ENCODE assay signal across 11 cellular contexts in the genomic region with DNA sequence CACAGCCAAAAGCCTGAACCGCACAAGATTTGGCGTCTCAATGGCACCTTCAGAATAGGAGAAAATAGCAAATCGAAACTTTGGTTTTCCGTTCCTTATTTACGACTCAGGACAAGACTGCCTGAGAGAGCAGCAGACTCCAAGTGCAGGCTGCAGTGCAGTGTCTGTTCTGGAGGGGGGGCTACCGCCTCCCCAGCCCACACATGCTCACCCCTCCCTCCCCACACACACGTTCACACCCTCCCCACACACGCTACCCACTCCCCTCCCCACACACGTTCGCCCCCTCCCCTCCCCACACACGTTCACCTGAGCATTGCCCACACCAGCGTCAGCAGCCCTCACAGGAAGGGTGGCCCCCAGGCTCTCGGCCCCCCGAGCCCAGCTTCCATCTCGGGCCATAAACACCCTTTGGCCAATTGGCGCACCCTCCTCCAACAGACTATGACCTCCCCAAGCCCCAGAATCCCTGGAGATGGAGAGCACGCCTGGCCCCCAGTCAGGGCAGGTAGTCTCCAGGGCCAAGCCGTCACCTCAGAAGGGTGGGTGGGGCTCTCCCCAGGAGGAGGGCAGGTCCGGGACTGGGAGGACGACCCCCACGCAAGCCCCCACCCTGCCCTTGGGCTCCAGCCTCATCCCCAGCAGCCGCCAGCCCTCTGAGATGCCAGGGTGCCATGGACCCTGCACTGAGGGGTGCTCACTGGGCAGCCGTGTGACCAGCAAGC. TPM values are rescaled to one million over a fixed set of nuclear protein-coding genes. Genes with fewer than 3 reads are reported as not detected.
DNase-seq lines count a peak whose midpoint lies in the region; ATAC-seq and TF ChIP-seq lines count a peak whose summit lies in the region.
"Had no signal": no experiment of that assay in that cellular context is flagged by ENCODE, and none has a peak within 500 bp of the region (broad histone marks: within the 10 kb centered on the region; RNA-seq: fewer than 3 reads in every experiment).

No MANE protein-coding gene starts in this region.

- H3K4me1 ChIP-seq in naive thymus-derived CD4-positive, alpha-beta T cell (ENCODE audit: control insufficient read depth in 2 of 2, insufficient read depth in 2 of 2, low read length in 2 of 2) = peaks cover 65 to 86% of the 10 kb centered on the region in 2 donors
- peaks cover 14% of the 10 kb centered on the region for H3K4me1 ChIP-seq in upper lobe of right lung

- CTCF ChIA-PET in naive thymus-derived CD4-positive, alpha-beta T cell (lab: Charles Lee) = no interaction called here

- peak overlapping the region; percentile 33 for H3K4me3 Mint-ChIP-seq in activated naive CD4-positive, alpha-beta T cell treated with anti-CD3 and anti-CD28 coated beads, Interleukin-2, amount 50 U/mL, for 24 hours
- peak overlapping the region; percentile 1 for H3K4me3 Mint-ChIP-seq in activated naive CD8-positive, alpha-beta T cell treated with anti-CD3 and anti-CD28 coated beads, Interleukin-2, amount 50 U/mL, for 24 hours
- peak overlapping the region in 9 of 10 donors; percentile 10 to 89 (median 50) for H3K4me3 Mint-ChIP-seq in naive thymus-derived CD4-positive, alpha-beta T cell

- H3K27ac Mint-ChIP-seq in activated naive CD4-positive, alpha-beta T cell treated with anti-CD3 and anti-CD28 coated beads, Interleukin-2, amount 50 U/mL, for 24 hours = peak overlapping the region; percentile 87
- H3K27ac Mint-ChIP-seq in activated naive CD8-positive, alpha-beta T cell treated with anti-CD3 and anti-CD28 coated beads, Interleukin-2, amount 50 U/mL, for 24 hours = peak overlapping the region; percentile 74
- peak overlapping the region; percentile 18 to 93 (median 63) for H3K27ac Mint-ChIP-seq in naive thymus-derived CD4-positive, alpha-beta T cell

- H3K4me3 ChIP-seq in naive thymus-derived CD4-positive, alpha-beta T cell (ENCODE audit: low read length) = no peak overlapping the region
- H3K4me3 ChIP-seq in upper lobe of right lung = no peak overlapping the region

- H3K27me3 ChIP-seq in naive thymus-derived CD4-positive, alpha-beta T cell (ENCODE audit: control insufficient read depth in 2 of 2, insufficient read depth in 2 of 2, low read length in 2 of 2) = no peaks in the 10 kb centered on the region
- H3K27me3 ChIP-seq in upper lobe of right lung = no peaks in the 10 kb centered on the region

- H3K4me1 Mint-ChIP-seq in activated naive CD4-positive, alpha-beta T cell treated with anti-CD3 and anti-CD28 coated beads, Interleukin-2, amount 50 U/mL, for 24 hours = peaks cover 75% of the 10 kb centered on the region
- peaks cover 77% of the 10 kb centered on the region for H3K4me1 Mint-ChIP-seq in activated naive CD8-positive, alpha-beta T cell treated with anti-CD3 and anti-CD28 coated beads, Interleukin-2, amount 50 U/mL, for 24 hours
- peaks cover 26 to 83% (median 60%) of the 10 kb centered on the region in 7 donors for H3K4me1 Mint-ChIP-seq in naive thymus-derived CD4-positive, alpha-beta T cell

- H3K27me3 Mint-ChIP-seq in activated naive CD4-positive, alpha-beta T cell treated with anti-CD3 and anti-CD28 coated beads, Interleukin-2, amount 50 U/mL, for 24 hours = no peaks in the 10 kb centered on the region
- no peaks in the 10 kb centered on the region for H3K27me3 Mint-ChIP-seq in activated naive CD8-positive, alpha-beta T cell treated with anti-CD3 and anti-CD28 coated beads, Interleukin-2, amount 50 U/mL, for 24 hours
- H3K27me3 Mint-ChIP-seq in naive thymus-derived CD4-positive, alpha-beta T cell = no peaks in the 10 kb centered on the region

- TF ChIP-seq CTCF in upper lobe of right lung (IDR thresholded peaks at IDR 0.05) = no peak

- intact Hi-C loops in naive thymus-derived CD4-positive, alpha-beta T cell (cut with micrococcal nuclease) = no loop called here
- intact Hi-C loops in upper lobe of right lung (cut with DNase I) = no loop called here

- no peaks in the 10 kb centered on the region for H3K9me3 ChIP-seq in naive thymus-derived CD4-positive, alpha-beta T cell (ENCODE audit: control insufficient read depth in 2 of 3, low read length in 3 of 3)
- no peaks in the 10 kb centered on the region for H3K9me3 ChIP-seq in upper lobe of right lung

- H3K36me3 ChIP-seq in naive thymus-derived CD4-positive, alpha-beta T cell (ENCODE audit: control insufficient read depth in 2 of 3, insufficient read depth in 3 of 3, low read length in 3 of 3) = peaks cover 8 to 60% (median 27%) of the 10 kb centered on the region in 3 experiments
- no peaks in the 10 kb centered on the region for H3K36me3 ChIP-seq in upper lobe of right lung

- no peak for DNase-seq in activated naive CD4-positive, alpha-beta T cell treated with anti-CD3 and anti-CD28 coated beads, Interleukin-2, amount 50 U/mL, for 16 hours
- no peak for DNase-seq in activated naive CD8-positive, alpha-beta T cell treated with anti-CD3 and anti-CD28 coated beads, Interleukin-2, amount 50 U/mL, for 24 hours
- DNase-seq in naive thymus-derived CD4-positive, alpha-beta T cell = peak in 1 of 9 donors; percentile 14
- DNase-seq in upper lobe of right lung (peak; percentile 15), NAMALWA (ENCODE audit: low spot score) (no peak)
- DNase-seq: NCI-H1105 treated with DMSO at 0.1 percent for 48 hours, NCI-H774, SW 1271 had no signal

- peak; percentile 22 for ATAC-seq in activated naive CD8-positive, alpha-beta T cell treated with anti-CD3 and anti-CD28 coated beads, Interleukin-2, amount 50 U/mL, for 24 hours
- peak; percentile 30 for ATAC-seq in naive thymus-derived CD4-positive, alpha-beta T cell
- no peak for ATAC-seq in upper lobe of right lung
- ATAC-seq in HG03442 (IDR thresholded peaks at IDR 0.05; ENCODE audit: unreplicated experiment) = no peak
- no peak for ATAC-seq in GM21737 (IDR thresholded peaks at IDR 0.05; ENCODE audit: unreplicated experiment)

- H3K9me3 Mint-ChIP-seq in activated naive CD4-positive, alpha-beta T cell treated with anti-CD3 and anti-CD28 coated beads, Interleukin-2, amount 50 U/mL, for 24 hours = no peaks in the 10 kb centered on the region
- H3K9me3 Mint-ChIP-seq in activated naive CD8-positive, alpha-beta T cell treated with anti-CD3 and anti-CD28 coated beads, Interleukin-2, amount 50 U/mL, for 24 hours = no peaks in the 10 kb centered on the region
- H3K9me3 Mint-ChIP-seq in naive thymus-derived CD4-positive, alpha-beta T cell = peaks cover 0 to 24% (median 0%) of the 10 kb centered on the region in 11 donors

- H3K27ac ChIP-seq in naive thymus-derived CD4-positive, alpha-beta T cell (ENCODE audit: low read depth, low read length) = peak overlapping the region; percentile 37
- no peak overlapping the region for H3K27ac ChIP-seq in upper lobe of right lung

- peaks cover 7% of the 10 kb centered on the region for H3K36me3 Mint-ChIP-seq in activated naive CD4-positive, alpha-beta T cell treated with anti-CD3 and anti-CD28 coated beads, Interleukin-2, amount 50 U/mL, for 24 hours
- peaks cover 7% of the 10 kb centered on the region for H3K36me3 Mint-ChIP-seq in activated naive CD8-positive, alpha-beta T cell treated with anti-CD3 and anti-CD28 coated beads, Interleukin-2, amount 50 U/mL, for 24 hours (ENCODE audit: low read depth)
- H3K36me3 Mint-ChIP-seq in naive thymus-derived CD4-positive, alpha-beta T cell = peaks cover 0 to 21% (median 0%) of the 10 kb centered on the region in 5 donors

- POLR2A ChIA-PET in naive thymus-derived CD4-positive, alpha-beta T cell (lab: Charles Lee) = interaction anchor here (0.8 to 1.0 kb wide), 3 partner anchors 10 to 40 kb away, joined by 3 to 4 read pairs (median 3); no protein-coding TSS in a partner anchor

RNA-seq across cellular contexts. Expression of a gene that starts 27.6 kb away (rescaled TPM):
- 100 to 1,000 TPM; 110 to 227 (median 199) TPM for total RNA-seq in naive thymus-derived CD4-positive, alpha-beta T cell
- polyA plus RNA-seq in naive thymus-derived CD4-positive, alpha-beta T cell = 100 to 1,000 TPM; 109 to 195 TPM
- 17.3 TPM for total RNA-seq in upper lobe of right lung

Comparison
In these comparisons a context has a peak if more than half of its experiments do, and no peak if none do; other contexts are left out.
1. ATAC-seq: peak in activated naive CD8-positive, alpha-beta T cell treated with anti-CD3 and anti-CD28 coated beads, Interleukin-2, amount 50 U/mL, for 24 hours (single experiment) and naive thymus-derived CD4-positive, alpha-beta T cell (single experiment); none in upper lobe of right lung (single experiment), HG03442 (single experiment) and GM21737 (single experiment).
2. Peak in every context shown above with its lines, with median percentiles within 50 percentile points of each other: H3K27ac Mint-ChIP-seq and H3K4me3 Mint-ChIP-seq.